20 cellular contexts compared by ENCODE assay signal in genomic region chr15:57571725-57572124, GRCh38. TPM values are rescaled to one million over a fixed set of nuclear protein-coding genes. Genes with fewer than 3 reads are reported as not detected.
"Had no signal": no experiment of that assay in that cellular context is flagged by ENCODE, and none has a peak within 500 bp of the region (broad histone marks: within the 10 kb centered on the region; RNA-seq: fewer than 3 reads in every experiment).

No MANE protein-coding gene starts in this region.

- H3K4me3 ChIP-seq: coronary artery, heart right ventricle, neural progenitor cell, ovary, right atrium auricular region, testis, tibial nerve, upper lobe of right lung, vagina had no signal

- H3K36me3 ChIP-seq: heart right ventricle, neural progenitor cell, ovary, right atrium auricular region, tibial nerve, upper lobe of right lung, vagina had no signal

- DNase-seq: effector CD4-positive, alpha-beta T cell; endodermal cell; heart right ventricle; hypothalamus; nucleus accumbens; ovary; stimulated activated CD4-positive, alpha-beta T cell treated with anti-CD3 and anti-CD28 coated beads, Interleukin-2, amount 100 ng/mL, for 24 hours; stimulated activated CD4-positive, alpha-beta T cell treated with anti-CD3 and anti-CD28 coated beads, Interleukin-4, amount 100 ng/mL, for 4 hours; stimulated activated naive B cell treated with anti-CD40 and anti-IgM and Interleukin-4, amounts not matched to agents 10 μg/mL and 1 μg/mL and 100 μg/mL, for 72 hours; stimulated activated naive CD8-positive, alpha-beta T cell treated with anti-CD3 and anti-CD28 coated beads, Interleukin-15, amount 100 ng/mL, for 72 hours; testis; upper lobe of right lung had no signal

- H3K9me3 ChIP-seq: heart right ventricle, ovary, right atrium auricular region, testis, tibial nerve, upper lobe of right lung, vagina had no signal

- H3K27ac ChIP-seq: coronary artery, heart right ventricle, neural progenitor cell, ovary, right atrium auricular region, testis, tibial nerve, upper lobe of right lung, vagina had no signal

- H3K27me3 ChIP-seq: heart right ventricle, neural progenitor cell, ovary, right atrium auricular region, testis, tibial nerve, upper lobe of right lung, vagina had no signal

- H3K9me3 Mint-ChIP-seq: endodermal cell; mesothelial cell of epicardium; natural killer cell treated with Interleukin-12 subunit alpha and Interleukin-12 subunit beta and Interleukin-15 and Interleukin-18, amount 100 ng/mL, for 72 hours; neural progenitor cell; stimulated activated naive CD8-positive, alpha-beta T cell treated with anti-CD3 and anti-CD28 coated beads, Interleukin-15, amount 100 ng/mL, for 72 hours had no signal

- H3K4me1 ChIP-seq: neural progenitor cell, tibial nerve, upper lobe of right lung had no signal

- H3K4me1 Mint-ChIP-seq: endodermal cell; neural progenitor cell; stimulated activated naive CD8-positive, alpha-beta T cell treated with anti-CD3 and anti-CD28 coated beads, Interleukin-15, amount 100 ng/mL, for 72 hours had no signal

- H3K4me3 Mint-ChIP-seq: endodermal cell; mesothelial cell of epicardium; natural killer cell treated with Interleukin-12 subunit alpha and Interleukin-12 subunit beta and Interleukin-15 and Interleukin-18, amount 100 ng/mL, for 72 hours; neural progenitor cell; stimulated activated naive B cell treated with anti-CD40 and anti-IgM and Interleukin-4, amounts not matched to agents 10 μg/mL and 1 μg/mL and 100 μg/mL, for 72 hours; stimulated activated naive CD8-positive, alpha-beta T cell treated with anti-CD3 and anti-CD28 coated beads, Interleukin-15, amount 100 ng/mL, for 72 hours had no signal

- ATAC-seq: left lobe of liver; natural killer cell treated with Interleukin-12 subunit alpha and Interleukin-12 subunit beta and Interleukin-15 and Interleukin-18, amount 100 ng/mL, for 72 hours; stimulated activated naive B cell treated with anti-CD40 and anti-IgM and Interleukin-4, amounts not matched to agents 10 μg/mL and 1 μg/mL and 100 μg/mL, for 72 hours; stimulated activated naive CD8-positive, alpha-beta T cell treated with anti-CD3 and anti-CD28 coated beads, Interleukin-15, amount 100 ng/mL, for 72 hours; upper lobe of right lung had no signal

- H3K36me3 Mint-ChIP-seq: mesothelial cell of epicardium; natural killer cell treated with Interleukin-12 subunit alpha and Interleukin-12 subunit beta and Interleukin-15 and Interleukin-18, amount 100 ng/mL, for 72 hours; neural progenitor cell had no signal

- H3K27ac Mint-ChIP-seq: endodermal cell; mesothelial cell of epicardium; natural killer cell treated with Interleukin-12 subunit alpha and Interleukin-12 subunit beta and Interleukin-15 and Interleukin-18, amount 100 ng/mL, for 72 hours; neural progenitor cell; stimulated activated naive CD8-positive, alpha-beta T cell treated with anti-CD3 and anti-CD28 coated beads, Interleukin-15, amount 100 ng/mL, for 72 hours had no signal

RNA-seq across cellular contexts. Expression of gene MYZAP, which starts 20.0 kb away (rescaled TPM):
- total RNA-seq: natural killer cell treated with Interleukin-12 subunit alpha and Interleukin-12 subunit beta and Interleukin-15 and Interleukin-18, amount 100 ng/mL, for 72 hours had no signal
